In the genomic region with DNA sequence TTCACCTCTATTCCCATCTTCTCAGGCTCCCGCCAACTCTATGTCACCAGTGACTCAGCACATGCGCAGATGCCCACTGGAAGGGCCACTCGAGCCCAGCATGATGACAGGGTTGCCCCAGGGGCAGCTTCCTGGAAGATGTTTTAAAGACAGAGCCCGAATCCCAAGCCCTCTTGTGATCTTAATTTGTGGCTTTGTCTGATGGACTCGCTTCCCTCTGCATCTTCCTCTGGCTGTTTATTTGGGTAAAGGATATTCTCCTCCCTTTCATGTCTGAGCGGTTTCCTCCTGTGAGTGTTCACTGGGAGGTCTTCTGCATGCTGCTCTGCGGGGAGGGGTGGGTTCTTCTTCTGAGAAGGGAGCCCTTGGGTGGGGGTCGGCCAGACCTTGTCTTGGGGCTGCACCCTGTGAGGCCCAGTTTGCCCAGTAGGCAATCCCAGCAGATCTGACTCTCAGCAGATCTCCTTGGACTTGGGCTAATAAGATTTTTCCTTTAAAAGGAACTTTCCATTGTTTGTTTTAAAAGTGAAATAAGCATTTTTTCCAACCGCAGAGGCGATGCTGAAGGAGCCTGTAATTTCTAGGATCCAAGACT, we compare ENCODE assay signal across 26 cellular contexts.
DNase-seq lines count a peak whose midpoint lies in the region; ATAC-seq and TF ChIP-seq lines count a peak whose summit lies in the region.
"Had no signal": no experiment of that assay in that cellular context is flagged by ENCODE, and none has a peak within 500 bp of the region (broad histone marks: within the 10 kb centered on the region; RNA-seq: fewer than 3 reads in every experiment).

No MANE protein-coding gene starts in this region.

- no peak overlapping the region for H2BK15ac ChIP-seq in mesenchymal stem cell (ENCODE audit: low read depth, poor library complexity, severe bottlenecking)

- peaks cover 9% of the 10 kb centered on the region for H3K9me3 ChIP-seq in mesenchymal stem cell (ENCODE audit: control insufficient read depth, low read length)
- H3K9me3 ChIP-seq: neutrophil, psoas muscle had no signal

- no peak overlapping the region for H3K4me2 ChIP-seq in mesenchymal stem cell (ENCODE audit: low read length, poor library complexity, severe bottlenecking)

- H2BK5ac ChIP-seq in mesenchymal stem cell (ENCODE audit: low read depth, low read length, poor library complexity, severe bottlenecking): no peak overlapping the region

- no peak overlapping the region for H3K4me3 ChIP-seq in mesenchymal stem cell (ENCODE audit: insufficient read depth in 1 of 2, low read depth in 1 of 2, low read length in 2 of 2)
- H3K4me3 ChIP-seq: esophagus muscularis mucosa, lung, psoas muscle had no signal

- CTCF ChIA-PET in activated CD4-positive, alpha-beta memory T cell treated with anti-CD3 and anti-CD28 coated beads, Interleukin-2, amount 10 ng/mL, durations not matched to agents 7 days and 5 days (lab: Charles Lee): no interaction called here

- no peaks in the 10 kb centered on the region for H3K79me1 ChIP-seq in mesenchymal stem cell (replicated peaks; ENCODE audit: low read length, poor library complexity, severe bottlenecking)

- H2AFZ ChIP-seq in mesenchymal stem cell (ENCODE audit: low read depth, low read length): no peak overlapping the region

- no peak overlapping the region for H3K23ac ChIP-seq in mesenchymal stem cell (ENCODE audit: low read length in 2 of 2)

- 80% methylated on average over 9 of the region's 10 CpGs for WGBS in mesenchymal stem cell

- peaks cover 2% of the 10 kb centered on the region for H3K27me3 Mint-ChIP-seq in activated naive CD8-positive, alpha-beta T cell
- no peaks in the 10 kb centered on the region for H3K27me3 Mint-ChIP-seq in activated naive CD8-positive, alpha-beta T cell treated with anti-CD3 and anti-CD28 coated beads for 36 hours
- no peaks in the 10 kb centered on the region for H3K27me3 Mint-ChIP-seq in chondrocyte (ENCODE audit: low read depth)
- H3K27me3 Mint-ChIP-seq in activated CD4-positive, alpha-beta memory T cell treated with anti-CD3 and anti-CD28 coated beads, Interleukin-2, amount 10 ng/mL, durations not matched to agents 7 days and 5 days: no peaks in the 10 kb centered on the region

- POLR2A ChIA-PET in activated CD4-positive, alpha-beta memory T cell treated with anti-CD3 and anti-CD28 coated beads, Interleukin-2, amount 10 ng/mL, durations not matched to agents 7 days and 5 days (lab: Charles Lee): interaction anchor here (0.9 kb wide), 1 partner anchor 134 kb away, joined by 3 read pairs; no protein-coding TSS in a partner anchor

- no peak overlapping the region for H4K91ac ChIP-seq in mesenchymal stem cell (ENCODE audit: low read length)

- no peak overlapping the region for H2BK12ac ChIP-seq in mesenchymal stem cell (ENCODE audit: low read length in 2 of 2)

- H3K4me3 Mint-ChIP-seq in activated naive CD8-positive, alpha-beta T cell: peak overlapping the region; percentile 54
- H3K4me3 Mint-ChIP-seq in activated naive CD8-positive, alpha-beta T cell treated with anti-CD3 and anti-CD28 coated beads for 36 hours: no peak overlapping the region
- H3K4me3 Mint-ChIP-seq in chondrocyte (ENCODE audit: unreplicated experiment): no peak overlapping the region
- H3K4me3 Mint-ChIP-seq in activated CD4-positive, alpha-beta memory T cell treated with anti-CD3 and anti-CD28 coated beads, Interleukin-2, amount 10 ng/mL, durations not matched to agents 7 days and 5 days: no peak overlapping the region
- H3K4me3 Mint-ChIP-seq: activated B cell treated with CpG ODN at 0.5 μM for 24 hours, B cell, endodermal cell had no signal

- H3K36me3 Mint-ChIP-seq in activated naive CD8-positive, alpha-beta T cell: peaks cover 14% of the 10 kb centered on the region
- peaks cover 3% of the 10 kb centered on the region for H3K36me3 Mint-ChIP-seq in activated naive CD8-positive, alpha-beta T cell treated with anti-CD3 and anti-CD28 coated beads for 36 hours
- peaks cover 2% of the 10 kb centered on the region for H3K36me3 Mint-ChIP-seq in chondrocyte (ENCODE audit: low read depth)
- H3K36me3 Mint-ChIP-seq in activated CD4-positive, alpha-beta memory T cell treated with anti-CD3 and anti-CD28 coated beads, Interleukin-2, amount 10 ng/mL, durations not matched to agents 7 days and 5 days (ENCODE audit: low read depth): peaks cover 19% of the 10 kb centered on the region

- no peak overlapping the region for H3K27ac Mint-ChIP-seq in activated naive CD8-positive, alpha-beta T cell
- no peak overlapping the region for H3K27ac Mint-ChIP-seq in activated naive CD8-positive, alpha-beta T cell treated with anti-CD3 and anti-CD28 coated beads for 36 hours
- H3K27ac Mint-ChIP-seq in chondrocyte (ENCODE audit: unreplicated experiment): peak overlapping the region; percentile 39
- H3K27ac Mint-ChIP-seq in activated CD4-positive, alpha-beta memory T cell treated with anti-CD3 and anti-CD28 coated beads, Interleukin-2, amount 10 ng/mL, durations not matched to agents 7 days and 5 days: no peak overlapping the region
- H3K27ac Mint-ChIP-seq: activated B cell treated with CpG ODN at 0.5 μM for 24 hours; B cell; CD8-positive, alpha-beta memory T cell; endodermal cell had no signal

- no peak for ATAC-seq in HG03439 (IDR thresholded peaks at IDR 0.05; ENCODE audit: unreplicated experiment)
- ATAC-seq: psoas muscle had no signal

- no peak overlapping the region for H3K14ac ChIP-seq in mesenchymal stem cell (ENCODE audit: low read length in 2 of 2)

- H2AK5ac ChIP-seq in mesenchymal stem cell (ENCODE audit: low read length, severe bottlenecking): peak overlapping the region; percentile 41

- peaks cover 1% of the 10 kb centered on the region for H3K4me1 ChIP-seq in mesenchymal stem cell (ENCODE audit: control insufficient read depth, insufficient read depth, low read depth, low read length)
- H3K4me1 ChIP-seq: esophagus muscularis mucosa, psoas muscle had no signal

- H3K36me3 ChIP-seq in mesenchymal stem cell (ENCODE audit: control insufficient read depth in 1 of 2, insufficient read depth in 2 of 2, low read depth in 1 of 2, low read length in 2 of 2): no peaks in the 10 kb centered on the region
- H3K36me3 ChIP-seq: esophagus muscularis mucosa, neutrophil had no signal

- H3K27me3 ChIP-seq in mesenchymal stem cell (ENCODE audit: control insufficient read depth in 1 of 2, insufficient read depth in 1 of 2, low read length in 2 of 2): no peaks in the 10 kb centered on the region
- H3K27me3 ChIP-seq: esophagus muscularis mucosa, neutrophil had no signal

- no peak overlapping the region for H2BK120ac ChIP-seq in mesenchymal stem cell (ENCODE audit: low read depth, low read length)

- no peak overlapping the region for H3K9ac ChIP-seq in mesenchymal stem cell (ENCODE audit: low read length)

- H3K4me1 Mint-ChIP-seq in activated naive CD8-positive, alpha-beta T cell (ENCODE audit: low read depth): peaks cover 29% of the 10 kb centered on the region
- peaks cover 14% of the 10 kb centered on the region for H3K4me1 Mint-ChIP-seq in activated naive CD8-positive, alpha-beta T cell treated with anti-CD3 and anti-CD28 coated beads for 36 hours
- H3K4me1 Mint-ChIP-seq in chondrocyte (ENCODE audit: low read depth): peaks cover 13% of the 10 kb centered on the region
- H3K4me1 Mint-ChIP-seq in activated CD4-positive, alpha-beta memory T cell treated with anti-CD3 and anti-CD28 coated beads, Interleukin-2, amount 10 ng/mL, durations not matched to agents 7 days and 5 days: peaks cover 10% of the 10 kb centered on the region
- H3K4me1 Mint-ChIP-seq: activated B cell treated with CpG ODN at 0.5 μM for 24 hours, B cell had no signal

- no peak overlapping the region for H3K4ac ChIP-seq in mesenchymal stem cell (ENCODE audit: low read depth in 1 of 2, low read length in 2 of 2)

- peak overlapping the region; percentile 14 for H3K27ac ChIP-seq in mesenchymal stem cell (ENCODE audit: low read length, poor library complexity, severe bottlenecking)
- H3K27ac ChIP-seq: esophagus muscularis mucosa, HL-60, neutrophil, psoas muscle had no signal

- no peak for DNase-seq in activated naive CD8-positive, alpha-beta T cell treated with anti-CD3 and anti-CD28 coated beads for 36 hours
- no peak for DNase-seq in chondrocyte (ENCODE audit: low spot score)
- peak; percentile 26 for DNase-seq in mesenchymal stem cell
- DNase-seq in activated CD4-positive, alpha-beta memory T cell treated with anti-CD3 and anti-CD28 coated beads, Interleukin-2, amount 10 ng/mL, durations not matched to agents 7 days and 5 days: no peak
- DNase-seq in NCI-H128 (lab: John Stamatoyannopoulos, UW; ENCODE audit: unreplicated experiment): no peak
- DNase-seq in DMS 273 (lab: John Stamatoyannopoulos, UW; ENCODE audit: unreplicated experiment): no peak
- DNase-seq: activated B cell treated with CpG ODN at 0.5 μM for 24 hours; activated CD4-positive, alpha-beta T cell treated with anti-CD3 and anti-CD28 coated beads, Interleukin-2, amount 50 U/mL, for 4 hours; activated gamma-delta T cell treated with Interleukin-2 at 50 U/mL for 16 hours; amniotic stem cell; CD8-positive, alpha-beta memory T cell; endodermal cell; GDM1; NCI-H1105 treated with DMSO at 0.1 percent for 48 hours; NCI-H2081 treated with DMSO at 0.1 percent for 48 hours; NCI-H446; psoas muscle; substantia nigra; T1000 had no signal

- no peak for TF ChIP-seq CTCF in chondrocyte (IDR thresholded peaks at IDR 0.05)

- peaks cover 12% of the 10 kb centered on the region for H3K9me3 Mint-ChIP-seq in activated naive CD8-positive, alpha-beta T cell (ENCODE audit: low read depth)
- H3K9me3 Mint-ChIP-seq in activated naive CD8-positive, alpha-beta T cell treated with anti-CD3 and anti-CD28 coated beads for 36 hours: peaks cover 10% of the 10 kb centered on the region
- peaks cover 13% of the 10 kb centered on the region for H3K9me3 Mint-ChIP-seq in chondrocyte (ENCODE audit: low read depth)
- peaks cover 14% of the 10 kb centered on the region for H3K9me3 Mint-ChIP-seq in activated CD4-positive, alpha-beta memory T cell treated with anti-CD3 and anti-CD28 coated beads, Interleukin-2, amount 10 ng/mL, durations not matched to agents 7 days and 5 days
- H3K9me3 Mint-ChIP-seq: activated B cell treated with CpG ODN at 0.5 μM for 24 hours had no signal

- no peak overlapping the region for H3K18ac ChIP-seq in mesenchymal stem cell (ENCODE audit: low read depth in 1 of 2, low read length in 2 of 2)

- no peak overlapping the region for H4K8ac ChIP-seq in mesenchymal stem cell (ENCODE audit: low read length)
